Comparison of ENCODE assay signal across 13 cellular contexts in the genomic region with DNA sequence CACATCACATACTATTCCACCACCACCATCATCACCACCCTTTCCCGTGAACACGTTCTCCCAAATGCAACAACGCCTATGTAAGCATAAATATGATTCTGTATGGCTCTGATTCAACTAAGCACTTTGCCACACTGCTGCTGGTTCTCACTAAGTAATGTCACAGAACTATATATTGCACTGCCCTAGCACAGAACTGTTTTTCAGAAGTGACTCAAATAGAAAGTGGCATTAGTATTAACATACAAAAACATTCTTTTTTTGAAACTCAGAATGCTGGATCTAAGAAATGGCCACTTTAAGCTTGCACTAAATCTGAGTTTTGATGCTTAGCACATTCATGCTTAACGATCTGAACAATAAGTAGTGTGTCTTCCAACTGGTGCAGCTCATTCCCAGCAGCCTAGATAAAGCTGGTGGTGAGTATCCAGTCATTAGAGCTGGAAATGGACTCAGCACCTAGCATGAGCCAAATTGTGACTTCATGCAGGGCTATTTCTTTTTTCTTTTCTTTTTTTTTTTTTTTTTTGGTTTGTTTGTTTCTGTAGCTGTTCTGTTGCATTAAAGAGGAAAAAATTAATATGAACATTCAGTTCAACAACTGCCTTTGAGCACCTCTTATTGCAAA. TPM values are rescaled to one million over a fixed set of nuclear protein-coding genes. Genes with fewer than 3 reads are reported as not detected.
DNase-seq lines count a peak whose midpoint lies in the region; ATAC-seq lines count a peak whose summit lies in the region.
"Had no signal": no experiment of that assay in that cellular context is flagged by ENCODE, and none has a peak within 500 bp of the region (broad histone marks: within the 10 kb centered on the region; RNA-seq: fewer than 3 reads in every experiment).

No MANE protein-coding gene starts in this region.

- no peaks in the 10 kb centered on the region; the same call in 1 of the 2 replicates for H3K9me3 ChIP-seq in MG63
- H3K9me3 ChIP-seq: breast epithelium, thoracic aorta had no signal

- intact Hi-C loops in left cardiac atrium (cut with DNase I), result no loop called here
- intact Hi-C loops in activated naive CD4-positive, alpha-beta T cell treated with anti-CD3 and anti-CD28 coated beads for 36 hours (cut with micrococcal nuclease), result no loop called here

- no peaks in the 10 kb centered on the region for H3K4me1 Mint-ChIP-seq in activated naive CD4-positive, alpha-beta T cell treated with anti-CD3 and anti-CD28 coated beads for 36 hours (ENCODE audit: low read depth)

- no peak overlapping the region for H3K4me3 ChIP-seq in MG63
- H3K4me3 ChIP-seq: breast epithelium, thoracic aorta had no signal

- H3K27me3 ChIP-seq in MG63, result no peaks in the 10 kb centered on the region
- H3K27me3 ChIP-seq: breast epithelium had no signal

- no peak overlapping the region for H3K4me3 Mint-ChIP-seq in activated naive CD4-positive, alpha-beta T cell treated with anti-CD3 and anti-CD28 coated beads for 36 hours
- H3K4me3 Mint-ChIP-seq: mesothelial cell of epicardium had no signal

- peak; percentile 54 for ATAC-seq in GM18520 (IDR thresholded peaks at IDR 0.05; ENCODE audit: unreplicated experiment)
- peak; percentile 43 to 83 for ATAC-seq in left cardiac atrium

- CTCF ChIA-PET in activated naive CD4-positive, alpha-beta T cell treated with anti-CD3 and anti-CD28 coated beads for 36 hours (lab: Charles Lee), result no interaction called here

- H3K9me3 Mint-ChIP-seq in activated naive CD4-positive, alpha-beta T cell treated with anti-CD3 and anti-CD28 coated beads for 36 hours, result peaks cover 5% of the 10 kb centered on the region

- H3K27ac Mint-ChIP-seq in activated naive CD4-positive, alpha-beta T cell treated with anti-CD3 and anti-CD28 coated beads for 36 hours, result no peak overlapping the region
- H3K27ac Mint-ChIP-seq: mesothelial cell of epicardium had no signal

- no peaks in the 10 kb centered on the region for H3K36me3 ChIP-seq in MG63
- H3K36me3 ChIP-seq: breast epithelium, thoracic aorta had no signal

- H3K36me3 Mint-ChIP-seq in activated naive CD4-positive, alpha-beta T cell treated with anti-CD3 and anti-CD28 coated beads for 36 hours (ENCODE audit: low read depth), result no peaks in the 10 kb centered on the region
- H3K36me3 Mint-ChIP-seq: mesothelial cell of epicardium had no signal

- peak; percentile 40 for DNase-seq in H4 (ENCODE audit: low spot score)
- peak; percentile 73 for DNase-seq in MG63
- no peak for DNase-seq in left cardiac atrium
- no peak for DNase-seq in activated gamma-delta T cell treated with Interleukin-2 at 50 U/mL for 16 hours
- no peak for DNase-seq in SKM-1 (lab: John Stamatoyannopoulos, UW; ENCODE audit: unreplicated experiment)
- no peak for DNase-seq in NCI-H1694 treated with DMSO at 0.1 percent for 48 hours (lab: John Stamatoyannopoulos, UW)
- DNase-seq in activated naive CD4-positive, alpha-beta T cell treated with anti-CD3 and anti-CD28 coated beads for 36 hours, result no peak

- peaks cover 26% of the 10 kb centered on the region for H3K27me3 Mint-ChIP-seq in activated naive CD4-positive, alpha-beta T cell treated with anti-CD3 and anti-CD28 coated beads for 36 hours (ENCODE audit: low read depth)

RNA-seq across cellular contexts. Expression of a gene that starts 46.2 kb away (rescaled TPM):
- 0.23 TPM in 1 of 2 replicates, not detected in the other for total RNA-seq in H4 (2014; rRNA removed; shearing (Covaris generic))
- total RNA-seq in MG63 (2014; rRNA removed; shearing (Covaris generic); ENCODE audit: low replicate concordance), result not detected in 2 replicates
- total RNA-seq in left cardiac atrium, result under 1 TPM in 1 of 2 donors, not detected in 1; 0.18 TPM
- under 1 TPM; 0.14 to 0.25 TPM for total RNA-seq in activated naive CD4-positive, alpha-beta T cell treated with anti-CD3 and anti-CD28 coated beads for 36 hours
- total RNA-seq: activated CD8-positive, alpha-beta memory T cell treated with anti-CD3 and anti-CD28 coated beads for 36 hours; fibroblast of villous mesenchyme; thoracic aorta had no signal

Comparison
In these comparisons a context has a peak if more than half of its experiments do, and no peak if none do; other contexts are left out.
1. DNase-seq: peak in H4 (single experiment) and MG63 (single experiment); none in left cardiac atrium (single experiment), activated gamma-delta T cell treated with Interleukin-2 at 50 U/mL for 16 hours (single experiment), SKM-1 (single experiment), NCI-H1694 treated with DMSO at 0.1 percent for 48 hours (single experiment) and activated naive CD4-positive, alpha-beta T cell treated with anti-CD3 and anti-CD28 coated beads for 36 hours (single experiment).